8 cellular contexts compared by ENCODE assay signal in the genomic region with DNA sequence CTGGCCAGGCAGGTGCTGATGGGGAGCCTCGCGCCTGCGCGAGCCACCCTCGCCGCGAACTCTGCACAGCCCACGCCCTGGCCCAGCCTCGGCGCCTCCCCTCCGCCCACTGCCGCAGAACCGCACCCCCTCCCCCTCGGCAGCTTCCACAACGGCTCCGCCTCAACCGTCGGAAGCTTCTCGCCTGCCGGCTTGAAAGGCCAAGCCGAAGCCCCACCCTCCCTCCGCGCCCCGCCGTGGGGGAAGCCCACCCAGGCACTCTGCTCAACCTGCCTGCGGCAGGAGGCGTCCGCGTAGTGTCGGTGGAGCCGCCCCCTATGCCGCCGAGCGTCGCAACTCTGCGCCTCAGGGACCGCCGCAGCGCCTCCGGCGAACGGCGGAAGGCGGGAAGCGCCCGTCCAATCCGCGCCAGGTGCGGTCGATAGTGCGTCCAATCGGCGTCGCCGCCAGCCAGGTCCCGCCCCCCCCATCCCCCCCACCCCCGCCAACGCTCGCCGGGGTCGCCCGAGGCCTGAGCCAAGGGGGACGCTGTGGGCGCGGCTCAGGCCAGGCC. TPM values are rescaled to one million over a fixed set of nuclear protein-coding genes. Genes with fewer than 3 reads are reported as not detected.
DNase-seq lines count a peak whose midpoint lies in the region; ATAC-seq, FAIRE-seq and TF ChIP-seq lines count a peak whose summit lies in the region.

A gene with protein sequence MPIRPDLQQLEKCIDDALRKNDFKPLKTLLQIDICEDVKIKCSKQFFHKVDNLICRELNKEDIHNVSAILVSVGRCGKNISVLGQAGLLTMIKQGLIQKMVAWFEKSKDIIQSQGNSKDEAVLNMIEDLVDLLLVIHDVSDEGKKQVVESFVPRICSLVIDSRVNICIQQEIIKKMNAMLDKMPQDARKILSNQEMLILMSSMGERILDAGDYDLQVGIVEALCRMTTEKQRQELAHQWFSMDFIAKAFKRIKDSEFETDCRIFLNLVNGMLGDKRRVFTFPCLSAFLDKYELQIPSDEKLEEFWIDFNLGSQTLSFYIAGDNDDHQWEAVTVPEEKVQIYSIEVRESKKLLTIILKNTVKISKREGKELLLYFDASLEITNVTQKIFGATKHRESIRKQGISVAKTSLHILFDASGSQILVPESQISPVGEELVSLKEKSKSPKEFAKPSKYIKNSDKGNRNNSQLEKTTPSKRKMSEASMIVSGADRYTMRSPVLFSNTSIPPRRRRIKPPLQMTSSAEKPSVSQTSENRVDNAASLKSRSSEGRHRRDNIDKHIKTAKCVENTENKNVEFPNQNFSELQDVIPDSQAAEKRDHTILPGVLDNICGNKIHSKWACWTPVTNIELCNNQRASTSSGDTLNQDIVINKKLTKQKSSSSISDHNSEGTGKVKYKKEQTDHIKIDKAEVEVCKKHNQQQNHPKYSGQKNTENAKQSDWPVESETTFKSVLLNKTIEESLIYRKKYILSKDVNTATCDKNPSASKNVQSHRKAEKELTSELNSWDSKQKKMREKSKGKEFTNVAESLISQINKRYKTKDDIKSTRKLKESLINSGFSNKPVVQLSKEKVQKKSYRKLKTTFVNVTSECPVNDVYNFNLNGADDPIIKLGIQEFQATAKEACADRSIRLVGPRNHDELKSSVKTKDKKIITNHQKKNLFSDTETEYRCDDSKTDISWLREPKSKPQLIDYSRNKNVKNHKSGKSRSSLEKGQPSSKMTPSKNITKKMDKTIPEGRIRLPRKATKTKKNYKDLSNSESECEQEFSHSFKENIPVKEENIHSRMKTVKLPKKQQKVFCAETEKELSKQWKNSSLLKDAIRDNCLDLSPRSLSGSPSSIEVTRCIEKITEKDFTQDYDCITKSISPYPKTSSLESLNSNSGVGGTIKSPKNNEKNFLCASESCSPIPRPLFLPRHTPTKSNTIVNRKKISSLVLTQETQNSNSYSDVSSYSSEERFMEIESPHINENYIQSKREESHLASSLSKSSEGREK (N-terminal part only) (minus strand): TSS at position 342 of the 553 bp plus-strand sequence. CDS start 11,224 bp downstream, outside the sequence.

- DNase-seq in CD8-positive, alpha-beta T cell: peak; percentile 39 to 75 (median 64)
- peak; percentile 64 for DNase-seq in activated CD4-positive, alpha-beta memory T cell treated with anti-CD3 and anti-CD28 coated beads for 36 hours
- DNase-seq in H1 (ENCODE audit: low read depth in 1 of 2, low spot score in 2 of 2) (no peak), mucosa of descending colon (peak; percentile 53 to 65 (median 64)), UCSD-AML1 (lab: John Stamatoyannopoulos, UW; ENCODE audit: unreplicated experiment) (no peak), DMS153 treated with DMSO at 0.1 percent for 48 hours (lab: John Stamatoyannopoulos, UW; ENCODE audit: unreplicated experiment) (no peak)

- H3K79me2 ChIP-seq in H1 (ENCODE audit: control insufficient read depth in 1 of 2, insufficient read depth in 2 of 2, low read length in 2 of 2): no peaks in the 10 kb centered on the region

- peaks cover 20% of the 10 kb centered on the region for H3K4me1 Mint-ChIP-seq in CD8-positive, alpha-beta T cell (ENCODE audit: low read depth)
- peaks cover 25% of the 10 kb centered on the region for H3K4me1 Mint-ChIP-seq in activated CD4-positive, alpha-beta memory T cell treated with anti-CD3 and anti-CD28 coated beads for 36 hours (ENCODE audit: low read depth)
- peaks cover 11% of the 10 kb centered on the region for H3K4me1 Mint-ChIP-seq in stimulated activated memory B cell treated with anti-CD40 and anti-IgM and Interleukin-4, amounts not matched to agents 10 μg/mL and 1 μg/mL and 100 μg/mL, for 72 hours

- H3K27me3 ChIP-seq in CD8-positive, alpha-beta T cell (ENCODE audit: insufficient read depth, low read length): no peaks in the 10 kb centered on the region
- peaks cover 0 to 24% (median 19%) of the 10 kb centered on the region in 4 experiments; a peak in 6 of 7 replicates for H3K27me3 ChIP-seq in H1 (replicated peaks in 1 of 4; ENCODE audit: control insufficient read depth in 3 of 4, extremely low read depth in 1 of 4, insufficient read depth in 3 of 4, low read length in 3 of 4)

- H2BK15ac ChIP-seq in H1 (ENCODE audit: low read length): no peak within 1 kb of the TSS

- peaks cover 6% of the 10 kb centered on the region; the same call in 1 of the 2 replicates for H3K23me2 ChIP-seq in H1 (ENCODE audit: low read depth, low read length)

- H3K56ac ChIP-seq in H1 (replicated peaks; ENCODE audit: insufficient read length, low read depth, low read length): no peak within 1 kb of the TSS

- H4K8ac ChIP-seq in H1 (ENCODE audit: extremely low read depth, insufficient read depth, low read length): peak within 1 kb of the TSS; percentile 57

- no peak within 1 kb of the TSS for H2BK20ac ChIP-seq in H1 (ENCODE audit: low read length)

- H3K9me3 Mint-ChIP-seq in CD8-positive, alpha-beta T cell: no peaks in the 10 kb centered on the region
- no peaks in the 10 kb centered on the region for H3K9me3 Mint-ChIP-seq in activated CD4-positive, alpha-beta memory T cell treated with anti-CD3 and anti-CD28 coated beads for 36 hours
- H3K9me3 Mint-ChIP-seq in stimulated activated memory B cell treated with anti-CD40 and anti-IgM and Interleukin-4, amounts not matched to agents 10 μg/mL and 1 μg/mL and 100 μg/mL, for 72 hours: no peaks in the 10 kb centered on the region

- no peak within 1 kb of the TSS for H2BK12ac ChIP-seq in H1 (ENCODE audit: low read depth, low read length)

- H4K91ac ChIP-seq in H1 (replicated peaks; ENCODE audit: insufficient read length, low read length): no peak within 1 kb of the TSS

- TF ChIP-seq EP300 in H1 (IDR thresholded peaks at IDR 0.05; ENCODE audit: borderline replicate concordance in 1 of 2, low read depth in 2 of 2, low read length in 2 of 2): no peak

- H3K4me2 ChIP-seq in H1 (ENCODE audit: insufficient read depth in 1 of 2, low read depth in 2 of 2, low read length in 2 of 2): peak within 1 kb of the TSS; percentile 37 to 91

- CTCF ChIA-PET in CD8-positive, alpha-beta T cell (lab: Charles Lee): interaction anchor here (1.0 to 3.9 kb wide), 10 partner anchors 8 to 73 kb away, joined by 3 to 24 read pairs (median 8); no protein-coding TSS in a partner anchor
- CTCF ChIA-PET in activated CD4-positive, alpha-beta memory T cell treated with anti-CD3 and anti-CD28 coated beads for 36 hours (lab: Charles Lee): interaction anchor here (0.6 to 3.7 kb wide), 14 partner anchors 7 to 419 kb away, joined by 3 to 66 read pairs (median 4); no protein-coding TSS in a partner anchor
- CTCF ChIA-PET in H1 (lab: Charles Lee; ENCODE audit: partially characterized antibody): interaction anchor here (0.9 to 3.5 kb wide), 9 partner anchors 11 to 103 kb away, joined by 3 to 23 read pairs (median 4); a partner anchor contains a TSS

- H3K4me3 Mint-ChIP-seq in CD8-positive, alpha-beta T cell: peak within 1 kb of the TSS; percentile 79
- H3K4me3 Mint-ChIP-seq in activated CD4-positive, alpha-beta memory T cell treated with anti-CD3 and anti-CD28 coated beads for 36 hours: peak within 1 kb of the TSS; percentile 69
- peak within 1 kb of the TSS; percentile 81 for H3K4me3 Mint-ChIP-seq in stimulated activated memory B cell treated with anti-CD40 and anti-IgM and Interleukin-4, amounts not matched to agents 10 μg/mL and 1 μg/mL and 100 μg/mL, for 72 hours

- peaks cover 2% of the 10 kb centered on the region for H3K36me3 Mint-ChIP-seq in CD8-positive, alpha-beta T cell
- H3K36me3 Mint-ChIP-seq in activated CD4-positive, alpha-beta memory T cell treated with anti-CD3 and anti-CD28 coated beads for 36 hours: peaks cover 2% of the 10 kb centered on the region
- peaks cover 1% of the 10 kb centered on the region for H3K36me3 Mint-ChIP-seq in stimulated activated memory B cell treated with anti-CD40 and anti-IgM and Interleukin-4, amounts not matched to agents 10 μg/mL and 1 μg/mL and 100 μg/mL, for 72 hours

- no peaks in the 10 kb centered on the region for H3K27me3 Mint-ChIP-seq in CD8-positive, alpha-beta T cell (ENCODE audit: low read depth)
- H3K27me3 Mint-ChIP-seq in activated CD4-positive, alpha-beta memory T cell treated with anti-CD3 and anti-CD28 coated beads for 36 hours: no peaks in the 10 kb centered on the region
- no peaks in the 10 kb centered on the region for H3K27me3 Mint-ChIP-seq in stimulated activated memory B cell treated with anti-CD40 and anti-IgM and Interleukin-4, amounts not matched to agents 10 μg/mL and 1 μg/mL and 100 μg/mL, for 72 hours

- ATAC-seq in CD8-positive, alpha-beta T cell: peak; percentile 81
- ATAC-seq in HG03280 (IDR thresholded peaks at IDR 0.05; ENCODE audit: unreplicated experiment): peak; percentile 6
- peak; percentile 63 for ATAC-seq in mucosa of descending colon
- ATAC-seq in stimulated activated memory B cell treated with anti-CD40 and anti-IgM and Interleukin-4, amounts not matched to agents 10 μg/mL and 1 μg/mL and 100 μg/mL, for 72 hours: peak; percentile 83

- H3K27ac ChIP-seq in CD8-positive, alpha-beta T cell (ENCODE audit: low read depth, low read length): peak within 1 kb of the TSS; percentile 32
- no peak within 1 kb of the TSS for H3K27ac ChIP-seq in H1 (ENCODE audit: low read depth, low read length)

- H3K4me3 ChIP-seq in CD8-positive, alpha-beta T cell (ENCODE audit: low read depth, low read length): peak within 1 kb of the TSS; percentile 65
- H3K4me3 ChIP-seq in H1 (ENCODE audit: extremely low read depth in 1 of 4, insufficient read depth in 2 of 4, low read depth in 3 of 4, low read length in 4 of 4) (peak within 1 kb of the TSS; percentile 27 to 63 (median 41)), mucosa of descending colon (peak within 1 kb of the TSS; percentile 28)

- no peak for TF ChIP-seq RAD21 in H1 (IDR thresholded peaks at IDR 0.05 in 1 of 2, conservative IDR thresholded peaks at IDR 0.05 in 1 of 2; ENCODE audit: low read depth in 2 of 2, low read length in 2 of 2)

- 90% methylated on average over 8 of the region's 65 CpGs; no CpG with 5 or more reads in 1 of the 2 experiments for WGBS in H1 (ENCODE audit: extremely low coverage in 1 of 2, insufficient coverage in 1 of 2, insufficient read length in 1 of 2, insufficient replicate concordance in 2 of 2, low coverage in 1 of 2, low lambda C conversion rate in 2 of 2, missing lambda C conversion rate in 1 of 2), 2 experiments

- H3K36me3 ChIP-seq in CD8-positive, alpha-beta T cell (ENCODE audit: insufficient read depth, low read length): no peaks in the 10 kb centered on the region
- peaks cover 0 to 6% (median 0%) of the 10 kb centered on the region in 4 experiments; a peak in 2 of 8 replicates for H3K36me3 ChIP-seq in H1 (ENCODE audit: control insufficient read depth in 2 of 4, insufficient read depth in 4 of 4, low read length in 3 of 4)
- H3K36me3 ChIP-seq in mucosa of descending colon (ENCODE audit: low read depth): no peaks in the 10 kb centered on the region

- intact Hi-C loops in CD8-positive, alpha-beta T cell (cut with DNase I, micrococcal nuclease): loop anchor here in 1 of 2 experiments (10.0 kb wide), 1 partner anchor 1039 kb away; no protein-coding TSS in a partner anchor
- intact Hi-C loops in activated CD4-positive, alpha-beta memory T cell treated with anti-CD3 and anti-CD28 coated beads for 36 hours (cut with micrococcal nuclease): no loop called here
- intact Hi-C loops in mucosa of descending colon (cut with DNase I, micrococcal nuclease): no loop called here

- no peak within 1 kb of the TSS for H2BK120ac ChIP-seq in H1 (replicated peaks; ENCODE audit: low read depth, low read length)

- no peaks in the 10 kb centered on the region for H3K79me1 ChIP-seq in H1 (ENCODE audit: low read depth, low read length)

- no peak for TF ChIP-seq CTCF in CD8-positive, alpha-beta T cell (IDR thresholded peaks at IDR 0.05)
- TF ChIP-seq CTCF in H1 (IDR thresholded peaks at IDR 0.05; ENCODE audit: control extremely low read depth in 1 of 3, insufficient read depth in 1 of 3, low read depth in 1 of 3, low read length in 3 of 3) (no peak), mucosa of descending colon (IDR thresholded peaks at IDR 0.05) (no peak)

- H3K4ac ChIP-seq in H1 (replicated peaks; ENCODE audit: insufficient read length, low read depth, low read length): no peak within 1 kb of the TSS

- H3K14ac ChIP-seq in H1 (ENCODE audit: insufficient read length): no peak within 1 kb of the TSS

- no peaks in the 10 kb centered on the region for H3K9me3 ChIP-seq in CD8-positive, alpha-beta T cell (ENCODE audit: low read length)
- H3K9me3 ChIP-seq in H1 (ENCODE audit: insufficient read depth in 2 of 2, low read depth in 1 of 2, low read length in 1 of 2) (peaks cover 0 to 10% of the 10 kb centered on the region in 2 experiments; a peak in 2 of 4 replicates), mucosa of descending colon (no peaks in the 10 kb centered on the region)

- H2BK5ac ChIP-seq in H1 (ENCODE audit: low read depth, low read length): no peak within 1 kb of the TSS

- no peak within 1 kb of the TSS; the same call in 1 of the 2 replicates for H3K18ac ChIP-seq in H1 (ENCODE audit: extremely low read depth, low read length)

- H3K27ac Mint-ChIP-seq in CD8-positive, alpha-beta T cell: peak within 1 kb of the TSS; percentile 57
- H3K27ac Mint-ChIP-seq in activated CD4-positive, alpha-beta memory T cell treated with anti-CD3 and anti-CD28 coated beads for 36 hours: peak within 1 kb of the TSS; percentile 42
- peak within 1 kb of the TSS; percentile 58 for H3K27ac Mint-ChIP-seq in stimulated activated memory B cell treated with anti-CD40 and anti-IgM and Interleukin-4, amounts not matched to agents 10 μg/mL and 1 μg/mL and 100 μg/mL, for 72 hours

- H3K23ac ChIP-seq in H1 (ENCODE audit: insufficient read length): no peak within 1 kb of the TSS

- H3K9ac ChIP-seq in H1 (replicated peaks in 1 of 4; ENCODE audit: extremely low read depth in 1 of 4, low read depth in 3 of 4, low read length in 3 of 4): no peak within 1 kb of the TSS; a peak in 1 of 7 replicates

- POLR2A ChIA-PET in CD8-positive, alpha-beta T cell (lab: Charles Lee): no interaction called here
- POLR2A ChIA-PET in activated CD4-positive, alpha-beta memory T cell treated with anti-CD3 and anti-CD28 coated beads for 36 hours (lab: Charles Lee): no interaction called here
- POLR2A ChIA-PET in H1 (lab: Charles Lee; ENCODE audit: partially characterized antibody): no interaction called here

- peaks cover 9% of the 10 kb centered on the region for H3K4me1 ChIP-seq in CD8-positive, alpha-beta T cell (ENCODE audit: insufficient read depth, low read length)
- no peaks in the 10 kb centered on the region for H3K4me1 ChIP-seq in H1 (replicated peaks in 1 of 4; ENCODE audit: control insufficient read depth in 3 of 4, insufficient read depth in 4 of 4, low read length in 3 of 4)
- H3K4me1 ChIP-seq in mucosa of descending colon (ENCODE audit: low read depth): peaks cover 17% of the 10 kb centered on the region

- no peak within 1 kb of the TSS for H4K5ac ChIP-seq in H1 (ENCODE audit: insufficient read length, low read depth, low read length)

- peak within 1 kb of the TSS; percentile 98 for H2AFZ ChIP-seq in H1 (ENCODE audit: low read length)

- H2AK5ac ChIP-seq in H1 (ENCODE audit: low read depth, low read length): no peak within 1 kb of the TSS

- H4K20me1 ChIP-seq in H1 (replicated peaks in 1 of 2; ENCODE audit: control insufficient read depth in 1 of 2, insufficient read depth in 2 of 2, low read length in 2 of 2): no peaks in the 10 kb centered on the region

- TF ChIP-seq POLR2A in H1 (IDR thresholded peaks at IDR 0.05; ENCODE audit: control extremely low read depth in 1 of 2, low read depth in 2 of 2, low read length in 2 of 2): no peak

- FAIRE-seq in H1 (lab: Jason Lieb, UNC): no peak

RNA-seq across cellular contexts. Expression of the gene that starts here (rescaled TPM):
- 1 to 10 TPM; 2.4 TPM for total RNA-seq in CD8-positive, alpha-beta T cell
- total RNA-seq in activated CD4-positive, alpha-beta memory T cell treated with anti-CD3 and anti-CD28 coated beads for 36 hours: 1 to 10 TPM; 3.1 to 3.9 TPM
- 0.50 and 0.69 TPM in 2 replicates for total RNA-seq in H1 (2021; fragmentation: NEBNext Ultra II Directional; extraction: Animal tissue kit (Norgen Biotek cat#: 25700))
- 0.02 TPM in 2 replicates for polyA plus RNA-seq in H1 (2011; rRNA removed)
- 0.14 TPM for polyA plus RNA-seq in H1 (2011; cell fraction: cytosol; rRNA removed)
- polyA plus RNA-seq in H1 (2011; cell fraction: nucleus; rRNA removed): 0.16 TPM
- polyA plus RNA-seq in H1 (2012, experiment 1 of 2): 0.13 TPM in 1 of 4 replicates, not detected in the others
- not detected for polyA plus RNA-seq in H1 (2012, experiment 2 of 2)
- 0.36 TPM for polyA plus RNA-seq in H1 (2013, experiment 1 of 2)
- 0.33 TPM for polyA plus RNA-seq in H1 (2013, experiment 2 of 2)
- polyA minus RNA-seq in H1 (2011; rRNA and poly(A)+ RNA removed): not detected in 2 replicates
- not detected for polyA minus RNA-seq in H1 (2011; cell fraction: cytosol; rRNA and poly(A)+ RNA removed)
- polyA minus RNA-seq in H1 (2011; cell fraction: nucleus; rRNA and poly(A)+ RNA removed): 0.10 TPM
- 1 to 10 TPM in 2 of 3 donors, under 1 TPM in 1; 0.78 to 1.6 (median 1.3) TPM for total RNA-seq in mucosa of descending colon

Comparison
In these comparisons a context has a peak if more than half of its experiments do, and no peak if none do; other contexts are left out.
1. ATAC-seq: peak in every context shown above with its lines; median percentile 83 in stimulated activated memory B cell treated with anti-CD40 and anti-IgM and Interleukin-4, amounts not matched to agents 10 μg/mL and 1 μg/mL and 100 μg/mL, for 72 hours; 81 in CD8-positive, alpha-beta T cell; 63 in mucosa of descending colon; 6 in HG03280.
2. DNase-seq: peak in CD8-positive, alpha-beta T cell (7 of 7), activated CD4-positive, alpha-beta memory T cell treated with anti-CD3 and anti-CD28 coated beads for 36 hours (single experiment) and mucosa of descending colon (3 of 3); none in H1 (0 of 2), UCSD-AML1 (single experiment) and DMS153 treated with DMSO at 0.1 percent for 48 hours (single experiment).
3. Peak in every context shown above with its lines, with median percentiles within 50 percentile points of each other: H3K4me3 ChIP-seq, H3K27ac Mint-ChIP-seq and H3K4me3 Mint-ChIP-seq.